ENCODE assay signal across 9 cellular contexts in genomic region chr3:186520957-186521842, GRCh38. TPM values are rescaled to one million over a fixed set of nuclear protein-coding genes. Genes with fewer than 3 reads are reported as not detected.
DNase-seq lines count a peak whose midpoint lies in the region; ATAC-seq and TF ChIP-seq lines count a peak whose summit lies in the region.
"Had no signal": no experiment of that assay in that cellular context is flagged by ENCODE, and none has a peak within 500 bp of the region (broad histone marks: within the 10 kb centered on the region; RNA-seq: fewer than 3 reads in every experiment).

No MANE protein-coding gene starts in this region.

- DNase-seq in GM06990 (ENCODE audit: extremely low read depth, insufficient read length) (peak; percentile 65), AG20443 (ENCODE audit: low spot score) (no peak), posterior cingulate gyrus (no peak), GF-D8 (lab: John Stamatoyannopoulos, UW) (no peak), GM19238 (ENCODE audit: insufficient read length, low spot score) (no peak)
- peak; percentile 88 for DNase-seq in activated CD4-positive, alpha-beta memory T cell treated with anti-CD3 and anti-CD28 coated beads for 36 hours

- H3K4me3 ChIP-seq in GM06990 (replicated peaks; ENCODE audit: low read depth, low read length): no peak overlapping the region
- H3K4me3 ChIP-seq: vagina had no signal

- ATAC-seq in HG03045 (IDR thresholded peaks at IDR 0.05; ENCODE audit: unreplicated experiment): peak; percentile 61

- H3K36me3 Mint-ChIP-seq in activated CD4-positive, alpha-beta memory T cell treated with anti-CD3 and anti-CD28 coated beads for 36 hours: peaks cover 3% of the 10 kb centered on the region

- peak overlapping the region; percentile 81 for H3K27ac Mint-ChIP-seq in activated CD4-positive, alpha-beta memory T cell treated with anti-CD3 and anti-CD28 coated beads for 36 hours

- peak; percentile 13 for TF ChIP-seq POLR2A in GM19193 (IDR thresholded peaks at IDR 0.05; ENCODE audit: extremely low read depth, insufficient read depth, insufficient read length)

- CTCF ChIA-PET in activated CD4-positive, alpha-beta memory T cell treated with anti-CD3 and anti-CD28 coated beads for 36 hours (lab: Charles Lee): no interaction called here

- H3K36me3 ChIP-seq in GM06990 (ENCODE audit: control insufficient read depth, insufficient read depth, low read length): no peaks in the 10 kb centered on the region
- H3K36me3 ChIP-seq: vagina had no signal

- intact Hi-C loops in activated CD4-positive, alpha-beta memory T cell treated with anti-CD3 and anti-CD28 coated beads for 36 hours (cut with micrococcal nuclease): no loop called here
- intact Hi-C loops in posterior cingulate gyrus (cut with DNase I): no loop called here

- H3K4me3 Mint-ChIP-seq in activated CD4-positive, alpha-beta memory T cell treated with anti-CD3 and anti-CD28 coated beads for 36 hours: peak overlapping the region; percentile 50

- TF ChIP-seq CTCF in GM06990 (IDR thresholded peaks at IDR 0.05; ENCODE audit: insufficient read depth, low read length, poor library complexity, severe bottlenecking): no peak

- POLR2A ChIA-PET in activated CD4-positive, alpha-beta memory T cell treated with anti-CD3 and anti-CD28 coated beads for 36 hours (lab: Charles Lee): interaction anchor here (3.8 kb wide), 1 partner anchor 13 kb away, joined by 12 read pairs; no protein-coding TSS in a partner anchor

- H3K4me1 Mint-ChIP-seq in activated CD4-positive, alpha-beta memory T cell treated with anti-CD3 and anti-CD28 coated beads for 36 hours (ENCODE audit: low read depth): peaks cover 62% of the 10 kb centered on the region

- H3K27me3 ChIP-seq in GM06990 (replicated peaks; ENCODE audit: control insufficient read depth, insufficient read depth, low read length): no peaks in the 10 kb centered on the region
- H3K27me3 ChIP-seq: vagina had no signal

- H3K9me3 Mint-ChIP-seq in activated CD4-positive, alpha-beta memory T cell treated with anti-CD3 and anti-CD28 coated beads for 36 hours: peaks cover 6% of the 10 kb centered on the region

- no peaks in the 10 kb centered on the region for H3K27me3 Mint-ChIP-seq in activated CD4-positive, alpha-beta memory T cell treated with anti-CD3 and anti-CD28 coated beads for 36 hours

RNA-seq across cellular contexts. Expression of gene CRYGS, which starts 23.0 kb away (rescaled TPM):
- 1 to 10 TPM; 2.5 to 2.7 TPM for total RNA-seq in activated CD4-positive, alpha-beta memory T cell treated with anti-CD3 and anti-CD28 coated beads for 36 hours
- total RNA-seq: vagina had no signal

RNA-seq across cellular contexts. Expression of gene TBCCD1, which starts 45.9 kb away (rescaled TPM):
- 10 to 100 TPM; 10.6 to 12.1 TPM for total RNA-seq in activated CD4-positive, alpha-beta memory T cell treated with anti-CD3 and anti-CD28 coated beads for 36 hours

RNA-seq across cellular contexts. Expression of gene DNAJB11, which starts 49.3 kb away (rescaled TPM):
- total RNA-seq in activated CD4-positive, alpha-beta memory T cell treated with anti-CD3 and anti-CD28 coated beads for 36 hours: 10 to 100 TPM; 36.9 to 39.5 TPM

Comparison
In these comparisons a context has a peak if more than half of its experiments do, and no peak if none do; other contexts are left out.
1. DNase-seq: peak in GM06990 (single experiment) and activated CD4-positive, alpha-beta memory T cell treated with anti-CD3 and anti-CD28 coated beads for 36 hours (single experiment); none in AG20443 (single experiment), posterior cingulate gyrus (0 of 10), GF-D8 (single experiment) and GM19238 (single experiment).